In genomic region chr13:21671793-21672680, GRCh38 we compare ENCODE assay signal across 8 cellular contexts. TPM values are rescaled to one million over a fixed set of nuclear protein-coding genes. Genes with fewer than 3 reads are reported as not detected.
A peak's percentile ranks its signal among the peaks of the same experiment; 100 is the strongest.
DNase-seq lines count a peak whose midpoint lies in the region; ATAC-seq and TF ChIP-seq lines count a peak whose summit lies in the region.

No MANE protein-coding gene starts in this region.

- intact Hi-C loops in activated naive CD4-positive, alpha-beta T cell treated with anti-CD3 and anti-CD28 coated beads for 36 hours (cut with micrococcal nuclease), result loop anchor here (2.0 to 5.0 kb wide), 6 partner anchors 15 to 1705 kb away; partner anchors contain the start of genes MRPL57, SKA3 and ZDHHC20

- no peak for TF ChIP-seq CTCF in brain microvascular endothelial cell (IDR thresholded peaks at IDR 0.05; ENCODE audit: low read depth, low read length, missing control alignments)

- H3K9ac ChIP-seq in subcutaneous abdominal adipose tissue (ENCODE audit: low read length in 5 of 5), result no peak overlapping the region

- H3K4me3 ChIP-seq in subcutaneous abdominal adipose tissue (ENCODE audit: low read depth in 1 of 5, low read length in 5 of 5) (peak overlapping the region; percentile 14 to 87 (median 73)), brain microvascular endothelial cell (ENCODE audit: low read depth, low read length) (no peak overlapping the region)

- peaks cover 3 to 67% (median 63%) of the 10 kb centered on the region in 5 donors for H3K4me1 ChIP-seq in subcutaneous abdominal adipose tissue (ENCODE audit: control insufficient read depth in 5 of 5, insufficient read depth in 5 of 5, low read length in 5 of 5)

- no peaks in the 10 kb centered on the region for H3K9me3 ChIP-seq in subcutaneous abdominal adipose tissue (ENCODE audit: control insufficient read depth in 5 of 5, low read length in 5 of 5)

- DNase-seq in activated naive CD4-positive, alpha-beta T cell treated with anti-CD3 and anti-CD28 coated beads for 36 hours, result no peak
- DNase-seq in activated naive CD4-positive, alpha-beta T cell treated with anti-CD3 and anti-CD28 coated beads, Interleukin-2, amount 50 U/mL, for 16 hours, result no peak
- no peak for DNase-seq in T-cell
- peak; percentile 20 for DNase-seq in iPS-NIHi11 (ENCODE audit: low spot score)
- no peak for DNase-seq in brain microvascular endothelial cell
- DNase-seq in SKM-1 treated with dmso at 0.1 percent for 144 hours (lab: John Stamatoyannopoulos, UW; ENCODE audit: unreplicated experiment), result no peak
- no peak for DNase-seq in NCI-H2171 treated with DMSO at 0.1 percent for 48 hours (lab: John Stamatoyannopoulos, UW)

- POLR2A ChIA-PET in T-cell (lab: Charles Lee), result interaction anchor here in 1 of 2 donors (1.2 kb wide), 1 partner anchor 68 kb away, joined by 7 read pairs; the partner anchor contains the start of gene MICU2

- no peak for ATAC-seq in T-cell (replicated peaks in 1 of 4)

- H3K36me3 Mint-ChIP-seq in activated naive CD4-positive, alpha-beta T cell treated with anti-CD3 and anti-CD28 coated beads for 36 hours (ENCODE audit: low read depth), result no peaks in the 10 kb centered on the region
- H3K36me3 Mint-ChIP-seq in T-cell, result no peaks in the 10 kb centered on the region

- H3K4me1 Mint-ChIP-seq in activated naive CD4-positive, alpha-beta T cell treated with anti-CD3 and anti-CD28 coated beads for 36 hours (ENCODE audit: low read depth), result peaks cover 34% of the 10 kb centered on the region
- peaks cover 38 to 47% (median 45%) of the 10 kb centered on the region in 3 donors for H3K4me1 Mint-ChIP-seq in T-cell

- H3K36me3 ChIP-seq in subcutaneous abdominal adipose tissue (ENCODE audit: control insufficient read depth in 5 of 5, insufficient read depth in 5 of 5, low read length in 5 of 5), result no peaks in the 10 kb centered on the region
- no peaks in the 10 kb centered on the region for H3K36me3 ChIP-seq in brain microvascular endothelial cell (replicated peaks)

- no peak overlapping the region for H3K27ac ChIP-seq in subcutaneous abdominal adipose tissue (ENCODE audit: low read depth, low read length)
- no peak overlapping the region for H3K27ac ChIP-seq in brain microvascular endothelial cell

- H3K27me3 ChIP-seq in subcutaneous abdominal adipose tissue (ENCODE audit: control insufficient read depth in 5 of 5, insufficient read depth in 4 of 5, low read length in 5 of 5) (peaks cover 20 to 65% (median 41%) of the 10 kb centered on the region in 5 donors), brain microvascular endothelial cell (replicated peaks) (peaks cover 56% of the 10 kb centered on the region)

- no peaks in the 10 kb centered on the region for H3K9me3 Mint-ChIP-seq in activated naive CD4-positive, alpha-beta T cell treated with anti-CD3 and anti-CD28 coated beads for 36 hours
- H3K9me3 Mint-ChIP-seq in T-cell, result no peaks in the 10 kb centered on the region

- H3K27me3 Mint-ChIP-seq in activated naive CD4-positive, alpha-beta T cell treated with anti-CD3 and anti-CD28 coated beads for 36 hours (ENCODE audit: low read depth), result peaks cover 37% of the 10 kb centered on the region
- H3K27me3 Mint-ChIP-seq in T-cell, result peaks cover 5 to 30% of the 10 kb centered on the region in 2 donors

- in situ Hi-C loops in brain microvascular endothelial cell (cut with HindIII; ENCODE audit: low pct_ligation_motif_present, low sequenced_read_pairs), result no loop called here

- H3K4me3 Mint-ChIP-seq in activated naive CD4-positive, alpha-beta T cell treated with anti-CD3 and anti-CD28 coated beads for 36 hours, result peak overlapping the region; percentile 80
- H3K4me3 Mint-ChIP-seq in T-cell, result peak overlapping the region; percentile 90 to 95 (median 91)

- H3K27ac Mint-ChIP-seq in activated naive CD4-positive, alpha-beta T cell treated with anti-CD3 and anti-CD28 coated beads for 36 hours, result no peak overlapping the region
- peak overlapping the region; percentile 84 to 86 for H3K27ac Mint-ChIP-seq in T-cell

- CTCF ChIA-PET in activated naive CD4-positive, alpha-beta T cell treated with anti-CD3 and anti-CD28 coated beads for 36 hours (lab: Charles Lee), result interaction anchor here (0.7 to 1.0 kb wide), 2 partner anchors 75 to 375 kb away, joined by 3 read pairs; no protein-coding TSS in a partner anchor
- CTCF ChIA-PET in T-cell (lab: Charles Lee), result interaction anchor here (0.6 to 1.6 kb wide), 3 partner anchors 34 to 626 kb away, joined by 3 to 5 read pairs (median 3); no protein-coding TSS in a partner anchor

RNA-seq across cellular contexts. Expression of gene FGF9, which starts 1.2 kb away (rescaled TPM):
- total RNA-seq in activated naive CD4-positive, alpha-beta T cell treated with anti-CD3 and anti-CD28 coated beads for 36 hours, result not detected
- 1 to 10 TPM; 1.2 to 3.7 (median 2.9) TPM for total RNA-seq in T-cell
